In the genomic region with DNA sequence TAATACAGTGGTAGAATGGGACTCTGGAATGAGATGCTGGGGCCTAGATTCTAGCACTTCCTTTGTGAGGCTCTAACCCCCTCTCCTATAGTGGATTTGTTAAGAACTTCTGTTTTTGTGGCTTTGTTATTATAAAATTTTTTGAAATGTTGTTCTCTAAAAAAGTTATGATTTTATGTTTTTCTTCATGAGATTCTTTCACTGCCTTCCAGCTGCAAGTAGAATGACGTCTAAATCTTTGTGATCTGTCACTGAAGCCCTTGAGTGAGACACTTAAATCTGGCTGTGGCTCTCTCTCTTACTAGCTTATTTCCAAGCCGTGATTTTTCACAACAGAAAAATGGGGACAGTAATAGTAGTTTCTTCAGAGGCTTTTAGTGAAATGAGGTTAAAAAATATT, we compare ENCODE assay signal across 10 cellular contexts. TPM values are rescaled to one million over a fixed set of nuclear protein-coding genes. Genes with fewer than 3 reads are reported as not detected.
A peak's percentile ranks its signal among the peaks of the same experiment; 100 is the strongest.
DNase-seq lines count a peak whose midpoint lies in the region; ATAC-seq and TF ChIP-seq lines count a peak whose summit lies in the region.
"Had no signal": no experiment of that assay in that cellular context is flagged by ENCODE, and none has a peak within 500 bp of the region (broad histone marks: within the 10 kb centered on the region; RNA-seq: fewer than 3 reads in every experiment).

No MANE protein-coding gene starts in this region.

- no peak for ATAC-seq in effector memory CD8-positive, alpha-beta T cell (replicated peaks)
- ATAC-seq in stimulated activated naive B cell treated with anti-CD40 and anti-IgM and Interleukin-4, amounts not matched to agents 10 μg/mL and 1 μg/mL and 100 μg/mL, for 72 hours (replicated peaks), result no peak
- ATAC-seq in GM18858 (IDR thresholded peaks at IDR 0.05; ENCODE audit: unreplicated experiment) (no peak), HG03571 (IDR thresholded peaks at IDR 0.05; ENCODE audit: unreplicated experiment) (no peak)

- intact Hi-C loops in activated CD4-positive, alpha-beta T cell treated with anti-CD3 and anti-CD28 coated beads, Interleukin-2, amount 10 ng/mL, durations not matched to agents 24 days and 14 days (cut with micrococcal nuclease), result loop anchor here (1.0 to 10.0 kb wide), 6 partner anchors 78 to 1373 kb away; partner anchors contain the start of genes ALS2, FAM117B, STRADB and TRAK2
- intact Hi-C loops in PC-9 (cut with micrococcal nuclease; ENCODE audit: unreplicated experiment), result no loop called here

- peaks cover 63% of the 10 kb centered on the region for H3K79me2 ChIP-seq in PC-9 (ENCODE audit: low read depth)

- no peak overlapping the region for H2AFZ ChIP-seq in PC-9

- H3K4me1 Mint-ChIP-seq in activated CD4-positive, alpha-beta T cell treated with anti-CD3 and anti-CD28 coated beads, Interleukin-2, amount 10 ng/mL, durations not matched to agents 24 days and 14 days, result peaks cover 75% of the 10 kb centered on the region
- peaks cover 70 to 79% of the 10 kb centered on the region in 2 donors for H3K4me1 Mint-ChIP-seq in effector memory CD8-positive, alpha-beta T cell (ENCODE audit: low read depth in 2 of 2)
- H3K4me1 Mint-ChIP-seq in stimulated activated naive B cell treated with anti-CD40 and anti-IgM and Interleukin-4, amounts not matched to agents 10 μg/mL and 1 μg/mL and 100 μg/mL, for 72 hours, result peaks cover 57 to 83% of the 10 kb centered on the region in 2 donors

- H3K9me3 ChIP-seq in PC-9 (ENCODE audit: insufficient read depth, low read depth), result no peaks in the 10 kb centered on the region

- no TSS peak for BruUV-seq in PC-9 (replicated peaks; lab: Mats Ljungman, UMichigan)

- H3K27me3 Mint-ChIP-seq in activated CD4-positive, alpha-beta T cell treated with anti-CD3 and anti-CD28 coated beads, Interleukin-2, amount 10 ng/mL, durations not matched to agents 24 days and 14 days, result no peaks in the 10 kb centered on the region
- H3K27me3 Mint-ChIP-seq in effector memory CD8-positive, alpha-beta T cell, result no peaks in the 10 kb centered on the region
- H3K27me3 Mint-ChIP-seq in stimulated activated naive B cell treated with anti-CD40 and anti-IgM and Interleukin-4, amounts not matched to agents 10 μg/mL and 1 μg/mL and 100 μg/mL, for 72 hours, result no peaks in the 10 kb centered on the region

- H3K27ac Mint-ChIP-seq in activated CD4-positive, alpha-beta T cell treated with anti-CD3 and anti-CD28 coated beads, Interleukin-2, amount 10 ng/mL, durations not matched to agents 24 days and 14 days, result peak overlapping the region; percentile 99
- peak overlapping the region; percentile 98 for H3K27ac Mint-ChIP-seq in effector memory CD8-positive, alpha-beta T cell
- H3K27ac Mint-ChIP-seq in stimulated activated naive B cell treated with anti-CD40 and anti-IgM and Interleukin-4, amounts not matched to agents 10 μg/mL and 1 μg/mL and 100 μg/mL, for 72 hours, result peak overlapping the region; percentile 75

- no peaks in the 10 kb centered on the region for H3K27me3 ChIP-seq in PC-9 (ENCODE audit: insufficient read depth, low read depth)

- no peak for TF ChIP-seq CTCF in PC-9 (conservative IDR thresholded peaks at IDR 0.05)

- peaks cover 33% of the 10 kb centered on the region for H3K4me1 ChIP-seq in PC-9 (replicated peaks; ENCODE audit: insufficient read depth)

- no peak for DNase-seq in activated CD4-positive, alpha-beta T cell treated with anti-CD3 and anti-CD28 coated beads, Interleukin-2, amount 10 ng/mL, durations not matched to agents 24 days and 14 days
- DNase-seq in activated CD4-positive, alpha-beta T cell treated with anti-CD3 and anti-CD28 coated beads, Interleukin-2, amount 50 U/mL, for 48 hours, result no peak
- DNase-seq in PC-9 (no peak), hepatic stellate cell (ENCODE audit: low spot score) (no peak)
- no peak for DNase-seq in effector memory CD8-positive, alpha-beta T cell
- DNase-seq in stimulated activated naive B cell treated with anti-CD40 and anti-IgM and Interleukin-4, amounts not matched to agents 10 μg/mL and 1 μg/mL and 100 μg/mL, for 72 hours, result no peak
- DNase-seq: HCEC 1CT, NCI-H82 had no signal

- CTCF ChIA-PET in PC-9 (lab: Charles Lee), result no interaction called here

- H3K36me3 Mint-ChIP-seq in activated CD4-positive, alpha-beta T cell treated with anti-CD3 and anti-CD28 coated beads, Interleukin-2, amount 10 ng/mL, durations not matched to agents 24 days and 14 days (ENCODE audit: low read depth), result peaks cover 38% of the 10 kb centered on the region
- peaks cover 67% of the 10 kb centered on the region for H3K36me3 Mint-ChIP-seq in effector memory CD8-positive, alpha-beta T cell (ENCODE audit: insufficient read depth)
- peaks cover 10 to 31% of the 10 kb centered on the region in 2 donors for H3K36me3 Mint-ChIP-seq in stimulated activated naive B cell treated with anti-CD40 and anti-IgM and Interleukin-4, amounts not matched to agents 10 μg/mL and 1 μg/mL and 100 μg/mL, for 72 hours

- no peaks in the 10 kb centered on the region for H3K9me2 ChIP-seq in PC-9 (ENCODE audit: insufficient read depth)

- peaks cover 33% of the 10 kb centered on the region for H3F3A ChIP-seq in PC-9 (ENCODE audit: insufficient read depth, low read depth)

- H3K27ac ChIP-seq in PC-9, result no peak overlapping the region

- peak overlapping the region; percentile 97 for H3K4me3 Mint-ChIP-seq in activated CD4-positive, alpha-beta T cell treated with anti-CD3 and anti-CD28 coated beads, Interleukin-2, amount 10 ng/mL, durations not matched to agents 24 days and 14 days
- peak overlapping the region; percentile 94 to 95 for H3K4me3 Mint-ChIP-seq in effector memory CD8-positive, alpha-beta T cell
- H3K4me3 Mint-ChIP-seq in stimulated activated naive B cell treated with anti-CD40 and anti-IgM and Interleukin-4, amounts not matched to agents 10 μg/mL and 1 μg/mL and 100 μg/mL, for 72 hours, result peak overlapping the region; percentile 92 to 100

- peaks cover 4% of the 10 kb centered on the region; the same call in 1 of the 2 replicates for H3K36me3 ChIP-seq in PC-9 (ENCODE audit: low read depth)

- POLR2A ChIA-PET in PC-9 (lab: Charles Lee; ENCODE audit: unreplicated experiment), result no interaction called here

- H4K20me1 ChIP-seq in PC-9 (ENCODE audit: insufficient read depth), result no peaks in the 10 kb centered on the region

- H3K4me2 ChIP-seq in PC-9, result peak overlapping the region; percentile 79

- no peaks in the 10 kb centered on the region for H3K9me3 Mint-ChIP-seq in activated CD4-positive, alpha-beta T cell treated with anti-CD3 and anti-CD28 coated beads, Interleukin-2, amount 10 ng/mL, durations not matched to agents 24 days and 14 days
- H3K9me3 Mint-ChIP-seq in effector memory CD8-positive, alpha-beta T cell, result no peaks in the 10 kb centered on the region
- no peaks in the 10 kb centered on the region for H3K9me3 Mint-ChIP-seq in stimulated activated naive B cell treated with anti-CD40 and anti-IgM and Interleukin-4, amounts not matched to agents 10 μg/mL and 1 μg/mL and 100 μg/mL, for 72 hours

- peak overlapping the region; percentile 49; the same call in 1 of the 2 replicates for H3K4me3 ChIP-seq in PC-9

RNA-seq across cellular contexts. Expression of gene CASP8, which starts 1.6 kb away (rescaled TPM):
- 38.2 and 39.8 TPM in 2 replicates for total RNA-seq in activated CD4-positive, alpha-beta T cell treated with anti-CD3 and anti-CD28 coated beads, Interleukin-2, amount 10 ng/mL, durations not matched to agents 24 days and 14 days
- 42.4 and 48.2 TPM in 2 replicates for total RNA-seq in PC-9 (2021)
